In genomic region chr3:152610621-152611020, GRCh38 we compare ENCODE assay signal across 21 cellular contexts.
"Had no signal": no experiment of that assay in that cellular context is flagged by ENCODE, and none has a peak within 500 bp of the region (broad histone marks: within the 10 kb centered on the region; RNA-seq: fewer than 3 reads in every experiment).

No MANE protein-coding gene starts in this region.

- H3K9me3 Mint-ChIP-seq: activated T-cell treated with anti-CD3 and anti-CD28 coated beads, Interleukin-2, amount 50 U/mL, for 72 hours had no signal

- H3K36me3 ChIP-seq: brain microvascular endothelial cell, colonic mucosa, tibial nerve, uterus, WERI-Rb-1 had no signal

- H3K4me1 ChIP-seq: colonic mucosa, foreskin keratinocyte, psoas muscle, uterus had no signal

- DNase-seq: activated CD4-positive, alpha-beta T cell treated with anti-CD3 and anti-CD28 coated beads, Interleukin-2, amount 50 U/mL, for 4 hours; activated effector memory CD4-positive, alpha-beta T cell treated with anti-CD3 and anti-CD28 coated beads, Interleukin-2, amount 50 U/mL, for 16 hours; activated naive CD4-positive, alpha-beta T cell treated with anti-CD3 and anti-CD28 coated beads, Interleukin-2, amount 50 U/mL, for 16 hours; activated T-cell treated with anti-CD3 and anti-CD28 coated beads, Interleukin-2, amount 50 U/mL, for 72 hours; aorta; brain microvascular endothelial cell; central memory CD4-positive, alpha-beta T cell; colonic mucosa; foreskin keratinocyte; hypothalamus; mesenchymal stem cell; mucosa of descending colon; naive B cell; psoas muscle; right cardiac atrium; stimulated activated naive CD8-positive, alpha-beta T cell treated with anti-CD3 and anti-CD28 coated beads, Interleukin-15, Interleukin-2, amounts not matched to agents 100 U/mL and 50 U/mL, for 24 hours; substantia nigra; uterus; WERI-Rb-1 had no signal

- H3K27ac ChIP-seq: brain microvascular endothelial cell, colonic mucosa, foreskin keratinocyte, psoas muscle, uterus, WERI-Rb-1 had no signal

- H3K27me3 ChIP-seq: brain microvascular endothelial cell, colonic mucosa, foreskin keratinocyte, tibial nerve, uterus had no signal

- ATAC-seq: activated T-cell treated with anti-CD3 and anti-CD28 coated beads, Interleukin-2, amount 50 U/mL, for 72 hours; foreskin keratinocyte; mucosa of descending colon; psoas muscle; right cardiac atrium; stimulated activated naive CD8-positive, alpha-beta T cell treated with anti-CD3 and anti-CD28 coated beads, Interleukin-15, Interleukin-2, amounts not matched to agents 100 U/mL and 50 U/mL, for 24 hours had no signal

- H3K27ac Mint-ChIP-seq: activated T-cell treated with anti-CD3 and anti-CD28 coated beads, Interleukin-2, amount 50 U/mL, for 72 hours; naive B cell had no signal

- H3K4me3 Mint-ChIP-seq: activated T-cell treated with anti-CD3 and anti-CD28 coated beads, Interleukin-2, amount 50 U/mL, for 72 hours; naive B cell; neural crest cell had no signal

- H3K4me1 Mint-ChIP-seq: naive B cell had no signal

- H3K36me3 Mint-ChIP-seq: naive B cell had no signal

- H3K4me3 ChIP-seq: colonic mucosa, mucosa of descending colon, psoas muscle, tibial nerve, uterus had no signal

- H3K9me3 ChIP-seq: colonic mucosa, mucosa of descending colon, psoas muscle, tibial nerve, uterus had no signal
